In genomic region chr2:172811027-172811426, GRCh38 we compare ENCODE assay signal across 1 cellular context.
TF ChIP-seq lines count a peak whose summit lies in the region.

No MANE protein-coding gene starts in this region.

TF ChIP-seq in GM12878, 131 proteins besides CTCF, POLR2A, EP300 and RAD21 (continued from another document):
- TF ChIP-seq, protein P1, sequence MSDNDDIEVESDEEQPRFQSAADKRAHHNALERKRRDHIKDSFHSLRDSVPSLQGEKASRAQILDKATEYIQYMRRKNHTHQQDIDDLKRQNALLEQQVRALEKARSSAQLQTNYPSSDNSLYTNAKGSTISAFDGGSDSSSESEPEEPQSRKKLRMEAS (IDR thresholded peaks at IDR 0.05; ENCODE audit: low read depth, low read length), result no peak
- TF ChIP-seq FOXK2 (IDR thresholded peaks at IDR 0.05) (no peak), TCF3 (IDR thresholded peaks at IDR 0.05; ENCODE audit: borderline replicate concordance, insufficient read depth, low read depth, low read length) (no peak), SUZ12 (IDR thresholded peaks at IDR 0.05; ENCODE audit: unreplicated experiment) (no peak)
